ENCODE assay signal across 11 cellular contexts in the genomic region with DNA sequence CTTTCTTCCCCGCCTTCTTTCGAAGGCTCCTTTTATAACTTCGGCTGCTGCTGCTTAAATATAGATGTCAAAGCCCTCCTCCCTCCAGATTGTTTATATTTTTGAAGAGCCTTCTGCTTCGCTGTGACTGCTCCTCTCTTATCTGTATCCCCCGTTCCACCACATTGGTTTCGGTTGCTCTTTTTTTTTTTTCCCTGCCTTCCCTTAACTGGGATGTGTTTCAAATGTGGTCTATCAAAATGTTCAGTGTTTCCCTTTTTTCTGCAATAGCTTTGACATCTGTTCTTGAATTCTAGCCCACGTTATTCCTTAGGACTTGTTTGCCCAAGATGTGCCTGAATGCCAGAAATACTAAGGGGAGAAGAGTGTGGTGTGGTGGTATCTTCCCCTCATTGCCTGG.
DNase-seq lines count a peak whose midpoint lies in the region; ATAC-seq and TF ChIP-seq lines count a peak whose summit lies in the region.
"Had no signal": no experiment of that assay in that cellular context is flagged by ENCODE, and none has a peak within 500 bp of the region (broad histone marks: within the 10 kb centered on the region; RNA-seq: fewer than 3 reads in every experiment).

No MANE protein-coding gene starts in this region.

- intact Hi-C loops in heart left ventricle (cut with DNase I), result loop anchor here in 1 of 10 donors (5.0 kb wide), 1 partner anchor 57 kb away; no protein-coding TSS in a partner anchor
- intact Hi-C loops in right cardiac atrium (cut with DNase I), result no loop called here
- intact Hi-C loops in upper lobe of right lung (cut with DNase I), result no loop called here

- peaks cover 0 to 47% (median 29%) of the 10 kb centered on the region in 12 donors for H3K4me1 ChIP-seq in heart left ventricle
- H3K4me1 ChIP-seq in right cardiac atrium (ENCODE audit: control insufficient read depth, insufficient read depth, low read length), result peaks cover 10% of the 10 kb centered on the region
- H3K4me1 ChIP-seq in upper lobe of right lung, result peaks cover 23% of the 10 kb centered on the region

- no peaks in the 10 kb centered on the region for H3K27me3 Mint-ChIP-seq in memory B cell

- H3K9me3 Mint-ChIP-seq in memory B cell, result no peaks in the 10 kb centered on the region
- H3K9me3 Mint-ChIP-seq: activated T-cell treated with anti-CD3 and anti-CD28 coated beads, Interleukin-2, amount 50 U/mL, for 72 hours had no signal

- H3K27me3 ChIP-seq in heart left ventricle (no peaks in the 10 kb centered on the region), right cardiac atrium (ENCODE audit: control insufficient read depth, insufficient read depth) (no peaks in the 10 kb centered on the region), upper lobe of right lung (no peaks in the 10 kb centered on the region)
- H3K27me3 ChIP-seq: gastroesophageal sphincter had no signal

- H3K27ac ChIP-seq in heart left ventricle, result peak overlapping the region; percentile 22 to 87 (median 70)
- no peak overlapping the region for H3K27ac ChIP-seq in right cardiac atrium (ENCODE audit: low read length)
- H3K27ac ChIP-seq in upper lobe of right lung, result peak overlapping the region; percentile 55

- H3K4me3 ChIP-seq in heart left ventricle (peak overlapping the region in 6 of 12 donors; percentile 9 to 43 (median 22)), right cardiac atrium (ENCODE audit: low read length) (no peak overlapping the region), upper lobe of right lung (no peak overlapping the region)

- ATAC-seq in heart left ventricle (no peak), right cardiac atrium (no peak), memory B cell (ENCODE audit: low read depth) (no peak), upper lobe of right lung (no peak)
- ATAC-seq in stimulated activated naive CD8-positive, alpha-beta T cell treated with anti-CD3 and anti-CD28 coated beads, Interleukin-15, Interleukin-2, amounts not matched to agents 100 U/mL and 50 U/mL, for 24 hours, result no peak
- ATAC-seq: activated T-cell treated with anti-CD3 and anti-CD28 coated beads, Interleukin-2, amount 50 U/mL, for 72 hours; gastroesophageal sphincter had no signal

- TF ChIP-seq POLR2A in heart left ventricle (IDR thresholded peaks at IDR 0.05), result no peak

- H3K4me1 Mint-ChIP-seq in memory B cell, result peaks cover 11% of the 10 kb centered on the region

- H3K4me3 Mint-ChIP-seq in memory B cell, result no peak overlapping the region
- H3K4me3 Mint-ChIP-seq: activated T-cell treated with anti-CD3 and anti-CD28 coated beads, Interleukin-2, amount 50 U/mL, for 72 hours had no signal

- H3K27ac Mint-ChIP-seq in memory B cell, result peak overlapping the region; percentile 6
- H3K27ac Mint-ChIP-seq: activated T-cell treated with anti-CD3 and anti-CD28 coated beads, Interleukin-2, amount 50 U/mL, for 72 hours had no signal

- TF ChIP-seq CTCF in heart left ventricle (IDR thresholded peaks at IDR 0.05) (no peak), upper lobe of right lung (IDR thresholded peaks at IDR 0.05) (no peak)

- H3K9me3 ChIP-seq in heart left ventricle (no peaks in the 10 kb centered on the region), right cardiac atrium (ENCODE audit: control insufficient read depth, low read length) (no peaks in the 10 kb centered on the region), upper lobe of right lung (no peaks in the 10 kb centered on the region)
- H3K9me3 ChIP-seq: gastroesophageal sphincter had no signal

- DNase-seq in heart left ventricle (no peak), right cardiac atrium (no peak), cerebellar cortex (ENCODE audit: low spot score) (peak; percentile 72), memory B cell (ENCODE audit: low spot score in 2 of 2) (no peak), upper lobe of right lung (no peak), mesenteric fat pad (ENCODE audit: low spot score) (no peak)
- no peak for DNase-seq in activated T-cell treated with anti-CD3 and anti-CD28 coated beads, Interleukin-2, amount 50 U/mL, for 1 hour
- DNase-seq in stimulated activated naive CD8-positive, alpha-beta T cell treated with anti-CD3 and anti-CD28 coated beads, Interleukin-15, Interleukin-2, amounts not matched to agents 100 U/mL and 50 U/mL, for 24 hours, result no peak
- DNase-seq: activated T-cell treated with anti-CD3 and anti-CD28 coated beads, Interleukin-2, amount 50 U/mL, for 72 hours; SIG-M5 had no signal

- peaks cover 0 to 31% (median 26%) of the 10 kb centered on the region in 9 donors for H3K36me3 ChIP-seq in heart left ventricle
- H3K36me3 ChIP-seq in upper lobe of right lung, result peaks cover 24% of the 10 kb centered on the region

- H3K36me3 Mint-ChIP-seq in memory B cell, result peaks cover 13% of the 10 kb centered on the region

- 20 to 33% (median 26%) methylated on average over 7 of the region's 7 CpGs for WGBS in heart left ventricle, 4 donors
- 17% methylated on average over 7 of the region's 7 CpGs for WGBS in right cardiac atrium
